23 cellular contexts compared by ENCODE assay signal in genomic region chr2:236795176-236795860, GRCh38.
DNase-seq lines count a peak whose midpoint lies in the region; ATAC-seq, FAIRE-seq and TF ChIP-seq lines count a peak whose summit lies in the region.
"Had no signal": no experiment of that assay in that cellular context is flagged by ENCODE, and none has a peak within 500 bp of the region (broad histone marks: within the 10 kb centered on the region; RNA-seq: fewer than 3 reads in every experiment).

No MANE protein-coding gene starts in this region.

- peaks cover 4% of the 10 kb centered on the region for H3K79me1 ChIP-seq in trophoblast cell (ENCODE audit: low read length)

- no peak overlapping the region for H3K4me2 ChIP-seq in hepatocyte
- H3K4me2 ChIP-seq in trophoblast cell (ENCODE audit: low read length), result no peak overlapping the region
- H3K4me2 ChIP-seq: BLaER1 treated with 17β-estradiol and CSF1 and Interleukin-3, amounts not matched to agents 10 nM and 100 nM had no signal

- no peak overlapping the region for H4K8ac ChIP-seq in trophoblast cell (ENCODE audit: low read depth, low read length)

- H2BK12ac ChIP-seq in trophoblast cell (ENCODE audit: low read length), result peak overlapping the region; percentile 9

- H3K9me2 ChIP-seq in hepatocyte (replicated peaks; ENCODE audit: insufficient read depth), result no peaks in the 10 kb centered on the region

- H3K27ac ChIP-seq in hepatocyte, result peak overlapping the region; percentile 10
- no peak overlapping the region for H3K27ac ChIP-seq in trophoblast cell (ENCODE audit: low read depth, low read length)
- no peak overlapping the region for H3K27ac ChIP-seq in left lung
- H3K27ac ChIP-seq: BLaER1 treated with 17β-estradiol and CSF1 and Interleukin-3, amounts not matched to agents 10 nM and 100 nM; SJSA1 had no signal

- no peaks in the 10 kb centered on the region for H3K36me3 ChIP-seq in bronchial epithelial cell (ENCODE audit: control insufficient read depth, insufficient read depth, low read length)
- H3K36me3 ChIP-seq in hepatocyte (replicated peaks; ENCODE audit: insufficient read depth, low read depth), result no peaks in the 10 kb centered on the region
- no peaks in the 10 kb centered on the region for H3K36me3 ChIP-seq in trophoblast cell (ENCODE audit: control insufficient read depth in 1 of 2, insufficient read depth in 2 of 2, low read length in 2 of 2)
- no peaks in the 10 kb centered on the region for H3K36me3 ChIP-seq in left lung
- H3K36me3 ChIP-seq: BLaER1 treated with 17β-estradiol and CSF1 and Interleukin-3, amounts not matched to agents 10 nM and 100 nM; MG63; SJSA1 had no signal

- H3K27me3 ChIP-seq in bronchial epithelial cell (ENCODE audit: control insufficient read depth, insufficient read depth, low read length), result no peaks in the 10 kb centered on the region
- H3K27me3 ChIP-seq in hepatocyte, result no peaks in the 10 kb centered on the region
- no peaks in the 10 kb centered on the region for H3K27me3 ChIP-seq in trophoblast cell (ENCODE audit: insufficient read depth, low read length)
- peaks cover 0 to 37% of the 10 kb centered on the region in 2 donors for H3K27me3 ChIP-seq in left lung
- H3K27me3 ChIP-seq: BLaER1 treated with 17β-estradiol and CSF1 and Interleukin-3, amounts not matched to agents 10 nM and 100 nM; MG63; SJSA1 had no signal

- H3K4me1 ChIP-seq in hepatocyte (ENCODE audit: insufficient read depth) (peaks cover 4% of the 10 kb centered on the region), trophoblast cell (ENCODE audit: control insufficient read depth in 1 of 2, insufficient read depth in 2 of 2, low read length in 2 of 2) (peaks cover 2 to 3% of the 10 kb centered on the region in 2 experiments), left lung (no peaks in the 10 kb centered on the region)

- no peak overlapping the region for H3K23ac ChIP-seq in trophoblast cell (ENCODE audit: low read length)

- H2AK5ac ChIP-seq in trophoblast cell (ENCODE audit: low read length), result no peak overlapping the region

- H3K14ac ChIP-seq in trophoblast cell (ENCODE audit: low read length), result peak overlapping the region; percentile 37

- H2BK5ac ChIP-seq in trophoblast cell (ENCODE audit: low read depth, low read length, poor library complexity), result no peak overlapping the region

- H4K91ac ChIP-seq in trophoblast cell (ENCODE audit: low read depth, low read length), result no peak overlapping the region

- intact Hi-C loops in left lung (cut with DNase I), result no loop called here

- FAIRE-seq in bronchial epithelial cell (lab: Jason Lieb, UNC) (peak; percentile 50), D721Med (lab: Jason Lieb, UNC) (no peak)

- H3K18ac ChIP-seq in trophoblast cell (ENCODE audit: low read length), result no peak overlapping the region

- H4K12ac ChIP-seq in trophoblast cell (ENCODE audit: low read depth, low read length), result peak overlapping the region; percentile 51

- H2AFZ ChIP-seq in hepatocyte, result no peak overlapping the region
- no peak overlapping the region for H2AFZ ChIP-seq in trophoblast cell (ENCODE audit: insufficient read depth, low read length, poor library complexity)

- H4K20me1 ChIP-seq in hepatocyte (ENCODE audit: insufficient read depth, poor library complexity, severe bottlenecking), result no peaks in the 10 kb centered on the region
- H4K20me1 ChIP-seq: BLaER1 treated with 17β-estradiol and CSF1 and Interleukin-3, amounts not matched to agents 10 nM and 100 nM had no signal

- no peak overlapping the region for H3K4ac ChIP-seq in trophoblast cell (ENCODE audit: low read depth, low read length)

- H3K9me3 ChIP-seq in hepatocyte (ENCODE audit: low read depth), result no peaks in the 10 kb centered on the region
- no peaks in the 10 kb centered on the region for H3K9me3 ChIP-seq in trophoblast cell (ENCODE audit: insufficient read depth, low read depth, low read length)
- H3K9me3 ChIP-seq in left lung, result no peaks in the 10 kb centered on the region
- H3K9me3 ChIP-seq: MG63, SJSA1 had no signal

- peak; percentile 19 for DNase-seq in AG09319 (ENCODE audit: extremely low read depth, low read depth)
- no peak for DNase-seq in bronchial epithelial cell (ENCODE audit: low read depth)
- no peak for DNase-seq in hepatocyte (ENCODE audit: low spot score)
- DNase-seq in trophoblast cell, result no peak
- DNase-seq in iPS-NIHi7 (ENCODE audit: extremely low spot score), result no peak
- DNase-seq in left lung, result no peak
- no peak for DNase-seq in D721Med (ENCODE audit: insufficient read length, low spot score)
- DNase-seq: AML-193; CD4-positive, alpha-beta T cell; DMS53; IMR-90; KG1; MG63; NCI-H1417; NCI-H1694; NCI-H2029 treated with DMSO at 0.1 percent for 48 hours; NCI-H526 treated with DMSO at 0.1 percent for 48 hours; Right ventricle myocardium superior; RPMI8226 had no signal

- no peak overlapping the region for H2BK120ac ChIP-seq in trophoblast cell (ENCODE audit: insufficient read depth, low read length, poor library complexity)

- ATAC-seq in left lung (no peak), GM21515 (IDR thresholded peaks at IDR 0.05; ENCODE audit: unreplicated experiment) (no peak)
- ATAC-seq: HCT116 had no signal

- H3K9ac ChIP-seq in trophoblast cell (ENCODE audit: low read length), result no peak overlapping the region
- H3K9ac ChIP-seq: BLaER1 treated with 17β-estradiol and CSF1 and Interleukin-3, amounts not matched to agents 10 nM and 100 nM had no signal

- H3K79me2 ChIP-seq in hepatocyte, result no peaks in the 10 kb centered on the region
- no peaks in the 10 kb centered on the region for H3K79me2 ChIP-seq in trophoblast cell (ENCODE audit: control insufficient read depth, insufficient read depth, low read length, poor library complexity)

- H3K4me3 ChIP-seq in bronchial epithelial cell (ENCODE audit: low read depth, low read length) (no peak overlapping the region), hepatocyte (no peak overlapping the region), trophoblast cell (ENCODE audit: low read depth, low read length) (no peak overlapping the region), left lung (no peak overlapping the region)
- H3K4me3 ChIP-seq: BLaER1 treated with 17β-estradiol and CSF1 and Interleukin-3, amounts not matched to agents 10 nM and 100 nM; MG63; SJSA1 had no signal

- WGBS in hepatocyte (ENCODE audit: low lambda C conversion rate, missing lambda C conversion rate), result 96% methylated on average over 10 of the region's 10 CpGs
- no CpG with 5 or more reads among the region's 10 CpGs for WGBS in trophoblast cell (ENCODE audit: extremely low coverage, insufficient coverage, insufficient read length)

- TF ChIP-seq CTCF in AG09319 (IDR thresholded peaks at IDR 0.05; ENCODE audit: low read depth, low read length), result no peak
- TF ChIP-seq CTCF in bronchial epithelial cell (IDR thresholded peaks at IDR 0.05; ENCODE audit: insufficient read depth, low read length, severe bottlenecking), result no peak
- no peak for TF ChIP-seq CTCF in hepatocyte (IDR thresholded peaks at IDR 0.05; ENCODE audit: poor library complexity)
- TF ChIP-seq CTCF in left lung (IDR thresholded peaks at IDR 0.05), result no peak
- no peak for TF ChIP-seq CTCF in D721Med (IDR thresholded peaks at IDR 0.05; ENCODE audit: insufficient read depth, missing control alignments)
